Comparison of ENCODE assay signal across 14 cellular contexts in the genomic region with DNA sequence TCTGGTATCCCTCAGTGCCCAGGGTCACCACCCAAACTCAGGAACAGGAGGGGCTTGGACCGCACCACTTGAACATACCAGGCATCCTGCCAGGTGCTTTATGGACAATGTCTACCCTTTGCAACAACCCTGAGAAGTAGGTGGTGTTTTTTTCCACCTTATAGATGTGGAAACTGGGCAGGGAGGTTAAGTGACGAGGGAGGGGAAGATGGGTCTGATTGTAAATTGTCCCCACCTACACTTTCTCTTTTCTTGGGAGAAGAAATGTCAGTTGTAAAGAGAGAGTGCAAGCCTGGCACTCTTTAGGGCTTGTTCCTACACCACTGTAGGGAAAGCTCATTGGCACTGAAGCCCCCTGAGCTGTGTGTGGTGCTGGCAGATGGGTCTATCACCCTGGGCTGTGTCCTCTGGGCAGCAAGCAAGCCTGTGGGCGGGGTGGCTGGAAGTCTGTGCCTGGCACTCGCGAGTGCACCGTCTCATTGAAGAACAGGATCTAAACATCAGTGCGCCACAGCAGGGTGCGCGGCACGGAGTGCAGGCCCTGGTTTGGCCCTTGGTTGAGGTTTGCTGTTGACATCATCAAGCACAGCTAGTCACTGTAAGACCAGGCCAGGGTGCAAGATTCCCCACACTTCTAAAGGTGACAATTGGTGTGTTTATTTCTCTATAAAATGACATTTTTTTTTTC. TPM values are rescaled to one million over a fixed set of nuclear protein-coding genes. Genes with fewer than 3 reads are reported as not detected.
DNase-seq lines count a peak whose midpoint lies in the region; ATAC-seq, FAIRE-seq and TF ChIP-seq lines count a peak whose summit lies in the region.
"Had no signal": no experiment of that assay in that cellular context is flagged by ENCODE, and none has a peak within 500 bp of the region (broad histone marks: within the 10 kb centered on the region; RNA-seq: fewer than 3 reads in every experiment).

No MANE protein-coding gene starts in this region.

- no peaks in the 10 kb centered on the region for H3K27me3 ChIP-seq in CD4-positive, CD25-positive, alpha-beta regulatory T cell (ENCODE audit: control insufficient read depth, insufficient read depth, low read length)
- no peaks in the 10 kb centered on the region for H3K27me3 ChIP-seq in HL-60 (ENCODE audit: insufficient read depth, poor library complexity, severe bottlenecking)
- no peaks in the 10 kb centered on the region for H3K27me3 ChIP-seq in smooth muscle cell (ENCODE audit: low read depth)
- H3K27me3 ChIP-seq: MG63 had no signal

- H3K4me3 ChIP-seq in CD4-positive, CD25-positive, alpha-beta regulatory T cell (ENCODE audit: low read depth, low read length) = no peak overlapping the region
- H3K4me3 ChIP-seq in HL-60 (replicated peaks; ENCODE audit: insufficient read depth, low read length) (no peak overlapping the region), smooth muscle cell (no peak overlapping the region)
- H3K4me3 ChIP-seq: MG63, PC-9 had no signal

- H3K79me2 ChIP-seq in smooth muscle cell (ENCODE audit: low read depth) = no peaks in the 10 kb centered on the region

- peaks cover 18% of the 10 kb centered on the region for H3K36me3 Mint-ChIP-seq in CD4-positive, CD25-positive, alpha-beta regulatory T cell
- peaks cover 24 to 35% of the 10 kb centered on the region in 2 donors for H3K36me3 Mint-ChIP-seq in activated T-cell treated with anti-CD3 and anti-CD28 coated beads, Interleukin-2, amount 50 U/mL, for 72 hours (ENCODE audit: insufficient read depth in 2 of 2)

- H3K27ac ChIP-seq in CD4-positive, CD25-positive, alpha-beta regulatory T cell (ENCODE audit: insufficient read depth, low read length, poor library complexity, severe bottlenecking) = no peak overlapping the region
- peak overlapping the region; percentile 49 for H3K27ac ChIP-seq in HL-60 (replicated peaks)
- no peak overlapping the region for H3K27ac ChIP-seq in smooth muscle cell (ENCODE audit: low read depth)
- H3K27ac ChIP-seq: PC-9 had no signal

- no peak for DNase-seq in CD4-positive, CD25-positive, alpha-beta regulatory T cell
- DNase-seq in HL-60 (ENCODE audit: low read depth in 1 of 2, low spot score in 1 of 2) (peak in 1 of 2 experiments; percentile 35), sciatic nerve (ENCODE audit: low spot score) (no peak), HTR-8/SVneo (ENCODE audit: insufficient read length, low spot score) (no peak), smooth muscle cell (lab: John Stamatoyannopoulos, UW; ENCODE audit: unreplicated experiment) (no peak)
- peak; percentile 55 to 56 for DNase-seq in activated T-cell treated with anti-CD3 and anti-CD28 coated beads, Interleukin-2, amount 50 U/mL, for 72 hours
- DNase-seq: H9, MG63, NCI-H226, PC-9 had no signal

- peaks cover 15 to 43% (median 20%) of the 10 kb centered on the region in 4 donors for H3K4me1 Mint-ChIP-seq in CD4-positive, CD25-positive, alpha-beta regulatory T cell
- peaks cover 56% of the 10 kb centered on the region for H3K4me1 Mint-ChIP-seq in activated T-cell treated with anti-CD3 and anti-CD28 coated beads, Interleukin-2, amount 50 U/mL, for 72 hours (ENCODE audit: low read depth)

- H3K27ac Mint-ChIP-seq in CD4-positive, CD25-positive, alpha-beta regulatory T cell = peak overlapping the region; percentile 49 to 67 (median 67)
- peak overlapping the region; percentile 94 for H3K27ac Mint-ChIP-seq in activated T-cell treated with anti-CD3 and anti-CD28 coated beads, Interleukin-2, amount 50 U/mL, for 72 hours
- H3K27ac Mint-ChIP-seq: H9 had no signal

- H3K9me3 ChIP-seq in CD4-positive, CD25-positive, alpha-beta regulatory T cell (ENCODE audit: control insufficient read depth in 2 of 2, low read length in 2 of 2) = peaks cover 10 to 17% of the 10 kb centered on the region in 2 experiments
- H3K9me3 ChIP-seq in smooth muscle cell (replicated peaks; ENCODE audit: low read depth) = peaks cover 11% of the 10 kb centered on the region
- H3K9me3 ChIP-seq: MG63 had no signal

- FAIRE-seq in HTR-8/SVneo (lab: Jason Lieb, UNC) = no peak
- FAIRE-seq: astrocyte, frontal cortex had no signal

- H3K4me3 Mint-ChIP-seq in CD4-positive, CD25-positive, alpha-beta regulatory T cell = peak overlapping the region in 2 of 4 donors; percentile 13 to 21
- peak overlapping the region; percentile 57 to 79 for H3K4me3 Mint-ChIP-seq in activated T-cell treated with anti-CD3 and anti-CD28 coated beads, Interleukin-2, amount 50 U/mL, for 72 hours
- H3K4me3 Mint-ChIP-seq: H9 had no signal

- peaks cover 5% of the 10 kb centered on the region for H3K36me3 ChIP-seq in CD4-positive, CD25-positive, alpha-beta regulatory T cell (ENCODE audit: control insufficient read depth, insufficient read depth, low read length)
- no peaks in the 10 kb centered on the region for H3K36me3 ChIP-seq in smooth muscle cell (ENCODE audit: low read depth)
- H3K36me3 ChIP-seq: MG63 had no signal

- intact Hi-C loops in sciatic nerve (cut with DNase I) = no loop called here

- H3F3A ChIP-seq in smooth muscle cell (ENCODE audit: low read depth) = no peaks in the 10 kb centered on the region

- H3K4me1 ChIP-seq in CD4-positive, CD25-positive, alpha-beta regulatory T cell (ENCODE audit: control insufficient read depth, insufficient read depth, low read length, poor library complexity, severe bottlenecking) = peaks cover 15% of the 10 kb centered on the region
- no peaks in the 10 kb centered on the region for H3K4me1 ChIP-seq in smooth muscle cell (ENCODE audit: low read depth)

- no peak overlapping the region for H2AFZ ChIP-seq in smooth muscle cell (ENCODE audit: low read depth)
- H2AFZ ChIP-seq: PC-9 had no signal

- H4K20me1 ChIP-seq in smooth muscle cell (ENCODE audit: low read depth) = no peaks in the 10 kb centered on the region

- no peaks in the 10 kb centered on the region for H3K27me3 Mint-ChIP-seq in CD4-positive, CD25-positive, alpha-beta regulatory T cell
- H3K27me3 Mint-ChIP-seq in activated T-cell treated with anti-CD3 and anti-CD28 coated beads, Interleukin-2, amount 50 U/mL, for 72 hours (ENCODE audit: low read depth) = no peaks in the 10 kb centered on the region

- 90% methylated on average over 10 of the region's 10 CpGs for WGBS in smooth muscle cell (ENCODE audit: low lambda C conversion rate)

- H3K9me3 Mint-ChIP-seq in CD4-positive, CD25-positive, alpha-beta regulatory T cell = peaks cover 1 to 23% (median 6%) of the 10 kb centered on the region in 7 donors
- peaks cover 16 to 17% of the 10 kb centered on the region in 2 donors for H3K9me3 Mint-ChIP-seq in activated T-cell treated with anti-CD3 and anti-CD28 coated beads, Interleukin-2, amount 50 U/mL, for 72 hours

- H3K4me2 ChIP-seq in smooth muscle cell = no peak overlapping the region
- H3K4me2 ChIP-seq: PC-9 had no signal

- no peak overlapping the region for H3K9ac ChIP-seq in smooth muscle cell (ENCODE audit: low read depth)

- TF ChIP-seq CTCF in HL-60 (IDR thresholded peaks at IDR 0.05; ENCODE audit: insufficient read depth, low read length) (no peak), smooth muscle cell (IDR thresholded peaks at IDR 0.05; ENCODE audit: borderline replicate concordance, insufficient read depth, poor library complexity, severe bottlenecking) (no peak)

- ATAC-seq in CD4-positive, CD25-positive, alpha-beta regulatory T cell (ENCODE audit: low read depth in 2 of 2) = peak; percentile 53 to 60
- ATAC-seq in activated T-cell treated with anti-CD3 and anti-CD28 coated beads, Interleukin-2, amount 50 U/mL, for 72 hours (replicated peaks in 1 of 2) = peak; percentile 88 to 91
- ATAC-seq in sciatic nerve (peak; percentile 8), GM21360 (IDR thresholded peaks at IDR 0.05; ENCODE audit: unreplicated experiment) (no peak)

RNA-seq across cellular contexts. Expression of a gene that starts 15.1 kb away (rescaled TPM):
- total RNA-seq in CD4-positive, CD25-positive, alpha-beta regulatory T cell = 11.7 TPM
- polyA plus RNA-seq in CD4-positive, CD25-positive, alpha-beta regulatory T cell = 1 to 10 TPM; 1.5 to 5.9 (median 3.2) TPM
- 10 to 100 TPM; 11.3 to 13.0 TPM for total RNA-seq in activated T-cell treated with anti-CD3 and anti-CD28 coated beads, Interleukin-2, amount 50 U/mL, for 72 hours
- total RNA-seq in sciatic nerve (4.3 TPM), smooth muscle cell (0.63 and 0.90 TPM in 2 replicates)
- polyA plus RNA-seq in smooth muscle cell = 0.56 TPM in 1 of 2 replicates, not detected in the other
- total RNA-seq: astrocyte, G401 had no signal

RNA-seq across cellular contexts. Expression of a gene that starts 27.4 kb away (rescaled TPM):
- 69.2 TPM for total RNA-seq in CD4-positive, CD25-positive, alpha-beta regulatory T cell
- polyA plus RNA-seq in CD4-positive, CD25-positive, alpha-beta regulatory T cell = 100 to 1,000 TPM; 122 to 173 (median 134) TPM
- total RNA-seq in activated T-cell treated with anti-CD3 and anti-CD28 coated beads, Interleukin-2, amount 50 U/mL, for 72 hours = 10 to 100 TPM; 45.2 to 49.9 TPM
- 2.6 TPM for total RNA-seq in sciatic nerve
- not detected in 2 replicates for total RNA-seq in smooth muscle cell
- polyA plus RNA-seq in smooth muscle cell = not detected in 2 replicates
- total RNA-seq: astrocyte, G401, H9, PC-9 had no signal

RNA-seq across cellular contexts. Expression of a gene that starts 33.4 kb away (rescaled TPM):
- 425 TPM for total RNA-seq in CD4-positive, CD25-positive, alpha-beta regulatory T cell
- 100 to 1,000 TPM; 161 to 211 (median 169) TPM for polyA plus RNA-seq in CD4-positive, CD25-positive, alpha-beta regulatory T cell
- total RNA-seq in activated T-cell treated with anti-CD3 and anti-CD28 coated beads, Interleukin-2, amount 50 U/mL, for 72 hours = 100 to 1,000 TPM; 194 to 222 TPM
- total RNA-seq in sciatic nerve (52.2 TPM), smooth muscle cell (13.8 and 33.3 TPM in 2 replicates)
- polyA plus RNA-seq in smooth muscle cell = 10.2 and 11.3 TPM in 2 replicates

Comparison
In these comparisons a context has a peak if more than half of its experiments do, and no peak if none do; other contexts are left out.
1. DNase-seq: peak in activated T-cell treated with anti-CD3 and anti-CD28 coated beads, Interleukin-2, amount 50 U/mL, for 72 hours (2 of 2); none in CD4-positive, CD25-positive, alpha-beta regulatory T cell (0 of 3), sciatic nerve (single experiment), HTR-8/SVneo (single experiment) and smooth muscle cell (single experiment).
2. RNA of a gene that starts 27.4 kb away (total RNA-seq): 69.2 TPM in CD4-positive, CD25-positive, alpha-beta regulatory T cell (single experiment) and 45.2 to 49.9 TPM in activated T-cell treated with anti-CD3 and anti-CD28 coated beads, Interleukin-2, amount 50 U/mL, for 72 hours; 2.6 TPM in sciatic nerve (single experiment) and not detected in smooth muscle cell; every median in the first group is over 10 times any median in the second.